In the genomic region with DNA sequence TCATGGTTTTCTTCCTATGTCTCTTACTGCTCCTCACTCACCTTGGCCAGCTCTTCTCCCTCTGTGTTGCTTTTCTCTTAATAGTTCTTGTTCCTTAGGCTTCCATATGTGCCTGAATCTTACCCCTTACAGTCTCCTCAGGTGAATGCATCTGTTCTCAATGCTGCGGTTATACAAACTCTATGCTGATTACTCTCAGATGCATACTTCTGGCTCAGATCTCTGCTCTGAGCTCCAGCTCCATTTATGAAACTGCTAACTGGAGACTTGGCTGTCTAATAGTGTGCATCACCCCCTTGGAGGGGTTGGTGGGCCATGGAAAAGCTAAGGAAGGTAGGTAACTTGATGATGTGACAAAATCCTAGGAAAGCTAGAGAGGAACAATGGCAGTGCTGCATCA, we compare ENCODE assay signal across 1 cellular context.
TF ChIP-seq lines count a peak whose summit lies in the region.

No MANE protein-coding gene starts in this region.

TF ChIP-seq in IMR-90, 13 proteins besides CTCF, POLR2A, EP300 and RAD21:
- TF ChIP-seq RFX5 (IDR thresholded peaks at IDR 0.05; ENCODE audit: low read depth, low read length): no peak
- TF ChIP-seq CEBPB (IDR thresholded peaks at IDR 0.05; ENCODE audit: low read depth, low read length): no peak
- no peak for TF ChIP-seq BHLHE40 (IDR thresholded peaks at IDR 0.05; ENCODE audit: low read depth, low read length)
- no peak for TF ChIP-seq SMC3 (IDR thresholded peaks at IDR 0.05; ENCODE audit: low read depth, low read length)
- no peak for TF ChIP-seq MAZ (IDR thresholded peaks at IDR 0.05; ENCODE audit: borderline replicate concordance, low read depth, low read length)
- TF ChIP-seq RCOR1 (IDR thresholded peaks at IDR 0.05; ENCODE audit: insufficient replicate concordance, low read length): no peak
- no peak for TF ChIP-seq NFE2L2 (IDR thresholded peaks at IDR 0.05; ENCODE audit: low read depth, low read length)
- TF ChIP-seq, protein P1, sequence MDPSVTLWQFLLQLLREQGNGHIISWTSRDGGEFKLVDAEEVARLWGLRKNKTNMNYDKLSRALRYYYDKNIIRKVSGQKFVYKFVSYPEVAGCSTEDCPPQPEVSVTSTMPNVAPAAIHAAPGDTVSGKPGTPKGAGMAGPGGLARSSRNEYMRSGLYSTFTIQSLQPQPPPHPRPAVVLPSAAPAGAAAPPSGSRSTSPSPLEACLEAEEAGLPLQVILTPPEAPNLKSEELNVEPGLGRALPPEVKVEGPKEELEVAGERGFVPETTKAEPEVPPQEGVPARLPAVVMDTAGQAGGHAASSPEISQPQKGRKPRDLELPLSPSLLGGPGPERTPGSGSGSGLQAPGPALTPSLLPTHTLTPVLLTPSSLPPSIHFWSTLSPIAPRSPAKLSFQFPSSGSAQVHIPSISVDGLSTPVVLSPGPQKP (IDR thresholded peaks at IDR 0.05; ENCODE audit: borderline replicate concordance, low read depth, low read length): no peak
- TF ChIP-seq CHD1 (IDR thresholded peaks at IDR 0.05; ENCODE audit: low read depth, low read length): no peak
- TF ChIP-seq, protein P2, sequence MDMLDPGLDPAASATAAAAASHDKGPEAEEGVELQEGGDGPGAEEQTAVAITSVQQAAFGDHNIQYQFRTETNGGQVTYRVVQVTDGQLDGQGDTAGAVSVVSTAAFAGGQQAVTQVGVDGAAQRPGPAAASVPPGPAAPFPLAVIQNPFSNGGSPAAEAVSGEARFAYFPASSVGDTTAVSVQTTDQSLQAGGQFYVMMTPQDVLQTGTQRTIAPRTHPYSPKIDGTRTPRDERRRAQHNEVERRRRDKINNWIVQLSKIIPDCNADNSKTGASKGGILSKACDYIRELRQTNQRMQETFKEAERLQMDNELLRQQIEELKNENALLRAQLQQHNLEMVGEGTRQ (IDR thresholded peaks at IDR 0.05; ENCODE audit: low read depth, low read length): no peak
